ENCODE assay signal across 15 cellular contexts in the genomic region with DNA sequence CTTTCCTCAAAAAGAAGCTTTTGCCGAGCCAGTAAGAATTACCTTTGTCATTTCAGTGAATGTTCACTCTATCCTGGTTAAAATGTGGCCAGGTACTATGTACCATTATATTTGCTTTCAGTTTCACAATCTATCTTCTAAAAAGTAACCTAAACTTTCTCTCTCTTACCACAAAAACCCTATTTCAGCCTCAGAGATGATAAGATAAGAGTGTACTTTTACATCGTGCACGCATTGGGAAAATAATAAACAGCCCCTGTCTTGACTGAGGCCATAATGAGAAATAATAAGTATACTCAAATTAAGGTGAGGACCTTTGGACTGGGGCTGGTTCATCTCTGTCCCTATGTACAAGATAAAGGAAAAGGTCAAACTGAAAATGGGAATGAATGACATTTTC.
DNase-seq lines count a peak whose midpoint lies in the region; ATAC-seq and TF ChIP-seq lines count a peak whose summit lies in the region.
"Had no signal": no experiment of that assay in that cellular context is flagged by ENCODE, and none has a peak within 500 bp of the region (broad histone marks: within the 10 kb centered on the region; RNA-seq: fewer than 3 reads in every experiment).

No MANE protein-coding gene starts in this region.

- no peaks in the 10 kb centered on the region for H3F3A ChIP-seq in Loucy (ENCODE audit: low read depth)

- H3K9ac ChIP-seq in Loucy (ENCODE audit: low read depth, low read length, poor library complexity, severe bottlenecking) (no peak overlapping the region), parathyroid adenoma (no peak overlapping the region), colonic mucosa (ENCODE audit: low read depth in 2 of 2, low read length in 2 of 2) (no peak overlapping the region)

- no peaks in the 10 kb centered on the region for H3K36me3 ChIP-seq in Loucy (ENCODE audit: insufficient read depth, low read length)
- no peaks in the 10 kb centered on the region for H3K36me3 ChIP-seq in parathyroid adenoma (ENCODE audit: control insufficient read depth, insufficient read depth, low read length)
- no peaks in the 10 kb centered on the region for H3K36me3 ChIP-seq in colonic mucosa

- H3K79me2 ChIP-seq in Loucy (ENCODE audit: insufficient read depth, low read length) (no peaks in the 10 kb centered on the region), parathyroid adenoma (no peaks in the 10 kb centered on the region)

- H3K27me3 Mint-ChIP-seq in activated T-cell treated with anti-CD3 and anti-CD28 coated beads, Interleukin-2, amount 50 U/mL, for 72 hours (ENCODE audit: low read depth): no peaks in the 10 kb centered on the region

- peaks cover 12% of the 10 kb centered on the region for H3K4me1 Mint-ChIP-seq in activated T-cell treated with anti-CD3 and anti-CD28 coated beads, Interleukin-2, amount 50 U/mL, for 72 hours (ENCODE audit: low read depth)

- intact Hi-C loops in colonic mucosa (cut with DNase I): no loop called here

- H4K20me1 ChIP-seq in Loucy (ENCODE audit: insufficient read depth, low read length, poor library complexity, severe bottlenecking): no peaks in the 10 kb centered on the region

- H3K27me3 ChIP-seq in Loucy (ENCODE audit: insufficient read depth, low read length, poor library complexity, severe bottlenecking) (no peaks in the 10 kb centered on the region), parathyroid adenoma (ENCODE audit: control insufficient read depth, insufficient read depth, low read length) (no peaks in the 10 kb centered on the region), colonic mucosa (no peaks in the 10 kb centered on the region)

- no peak for DNase-seq in activated T-cell treated with anti-CD3 and anti-CD28 coated beads, Interleukin-2, amount 50 U/mL, for 72 hours
- no peak for DNase-seq in activated T-cell treated with anti-CD3 and anti-CD28 coated beads, Interleukin-2, amount 50 U/mL, for 1 hour
- peak; percentile 31 for DNase-seq in central memory CD4-positive, alpha-beta T cell
- DNase-seq in colonic mucosa (no peak), nucleus accumbens (lab: John Stamatoyannopoulos, UW) (no peak)
- DNase-seq: HFFc6, NCI-H1092, NCI-H2107, NCI-H226, PC-3 had no signal

- H3K4me3 Mint-ChIP-seq in activated T-cell treated with anti-CD3 and anti-CD28 coated beads, Interleukin-2, amount 50 U/mL, for 72 hours: no peak overlapping the region
- H3K4me3 Mint-ChIP-seq: HFFc6 had no signal

- H3K4me3 ChIP-seq in Loucy (ENCODE audit: low read length, poor library complexity, severe bottlenecking) (peak overlapping the region; percentile 49), parathyroid adenoma (ENCODE audit: low read depth, low read length) (no peak overlapping the region), colonic mucosa (no peak overlapping the region)
- H3K4me3 ChIP-seq: K562 had no signal

- H3K36me3 Mint-ChIP-seq in activated T-cell treated with anti-CD3 and anti-CD28 coated beads, Interleukin-2, amount 50 U/mL, for 72 hours (ENCODE audit: insufficient read depth in 2 of 2): peaks cover 8 to 24% of the 10 kb centered on the region in 2 donors

- peaks cover 14 to 26% of the 10 kb centered on the region in 2 donors for H3K9me3 Mint-ChIP-seq in activated T-cell treated with anti-CD3 and anti-CD28 coated beads, Interleukin-2, amount 50 U/mL, for 72 hours

- H3K9me3 ChIP-seq in Loucy (ENCODE audit: insufficient read depth, low read depth, low read length) (peaks cover 5% of the 10 kb centered on the region; the same call in 1 of the 2 replicates), parathyroid adenoma (ENCODE audit: control insufficient read depth, low read length) (no peaks in the 10 kb centered on the region), colonic mucosa (no peaks in the 10 kb centered on the region)

- H3K4me1 ChIP-seq in Loucy (ENCODE audit: insufficient read depth, low read length, poor library complexity, severe bottlenecking) (peaks cover 13% of the 10 kb centered on the region), parathyroid adenoma (peaks cover 11% of the 10 kb centered on the region), colonic mucosa (no peaks in the 10 kb centered on the region)

- TF ChIP-seq CTCF in Loucy (conservative IDR thresholded peaks at IDR 0.05; ENCODE audit: low read length) (no peak), parathyroid adenoma (IDR thresholded peaks at IDR 0.05) (no peak), colonic mucosa (IDR thresholded peaks at IDR 0.05) (no peak)

- no peak overlapping the region for H3K27ac Mint-ChIP-seq in activated T-cell treated with anti-CD3 and anti-CD28 coated beads, Interleukin-2, amount 50 U/mL, for 72 hours
- H3K27ac Mint-ChIP-seq: HFFc6 had no signal

- no peaks in the 10 kb centered on the region for H3K9me2 ChIP-seq in Loucy (replicated peaks; ENCODE audit: low read depth, low read length)

- H3K27ac ChIP-seq in parathyroid adenoma (no peak overlapping the region), colonic mucosa (no peak overlapping the region)
- H3K27ac ChIP-seq: C4-2B had no signal

- peak overlapping the region; percentile 16; the same call in 1 of the 2 replicates for H2AFZ ChIP-seq in Loucy (ENCODE audit: low read length)
- H2AFZ ChIP-seq in parathyroid adenoma: no peak overlapping the region

- H3K4me2 ChIP-seq in Loucy (ENCODE audit: low read depth, low read length, poor library complexity, severe bottlenecking): peak overlapping the region; percentile 55
- peak overlapping the region; percentile 37 for H3K4me2 ChIP-seq in parathyroid adenoma (ENCODE audit: low read length)

- peak; percentile 51 to 71 for ATAC-seq in activated T-cell treated with anti-CD3 and anti-CD28 coated beads, Interleukin-2, amount 50 U/mL, for 72 hours (replicated peaks in 1 of 2)
- ATAC-seq in GM21390 (IDR thresholded peaks at IDR 0.05; ENCODE audit: unreplicated experiment): no peak
- ATAC-seq: K562, PC-3 had no signal
